Comparison of ENCODE assay signal across 1 cellular context in the genomic region with DNA sequence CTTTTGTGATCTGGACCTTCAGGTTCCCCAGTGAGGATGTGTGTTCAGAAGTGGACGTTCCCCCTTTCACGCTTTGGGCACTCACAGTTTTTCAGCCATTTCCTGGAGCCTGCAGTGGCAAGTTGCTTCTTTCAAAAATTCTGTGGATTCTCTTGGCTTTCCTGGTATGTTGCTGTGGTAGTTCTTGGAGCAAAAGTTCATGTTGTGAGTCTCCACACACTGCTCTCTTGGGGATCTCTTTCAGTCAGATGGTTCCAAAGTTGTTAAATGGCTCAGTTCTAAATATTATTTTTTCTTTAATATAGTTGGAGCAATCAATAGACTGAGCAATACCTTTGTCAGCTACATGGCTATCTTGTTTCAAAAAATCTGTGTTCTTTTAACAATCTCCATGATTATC.
TF ChIP-seq lines count a peak whose summit lies in the region.

No MANE protein-coding gene starts in this region.

TF ChIP-seq in GM23338, 12 proteins besides CTCF, POLR2A, EP300 and RAD21 (continued from another document):
- TF ChIP-seq, protein P1, sequence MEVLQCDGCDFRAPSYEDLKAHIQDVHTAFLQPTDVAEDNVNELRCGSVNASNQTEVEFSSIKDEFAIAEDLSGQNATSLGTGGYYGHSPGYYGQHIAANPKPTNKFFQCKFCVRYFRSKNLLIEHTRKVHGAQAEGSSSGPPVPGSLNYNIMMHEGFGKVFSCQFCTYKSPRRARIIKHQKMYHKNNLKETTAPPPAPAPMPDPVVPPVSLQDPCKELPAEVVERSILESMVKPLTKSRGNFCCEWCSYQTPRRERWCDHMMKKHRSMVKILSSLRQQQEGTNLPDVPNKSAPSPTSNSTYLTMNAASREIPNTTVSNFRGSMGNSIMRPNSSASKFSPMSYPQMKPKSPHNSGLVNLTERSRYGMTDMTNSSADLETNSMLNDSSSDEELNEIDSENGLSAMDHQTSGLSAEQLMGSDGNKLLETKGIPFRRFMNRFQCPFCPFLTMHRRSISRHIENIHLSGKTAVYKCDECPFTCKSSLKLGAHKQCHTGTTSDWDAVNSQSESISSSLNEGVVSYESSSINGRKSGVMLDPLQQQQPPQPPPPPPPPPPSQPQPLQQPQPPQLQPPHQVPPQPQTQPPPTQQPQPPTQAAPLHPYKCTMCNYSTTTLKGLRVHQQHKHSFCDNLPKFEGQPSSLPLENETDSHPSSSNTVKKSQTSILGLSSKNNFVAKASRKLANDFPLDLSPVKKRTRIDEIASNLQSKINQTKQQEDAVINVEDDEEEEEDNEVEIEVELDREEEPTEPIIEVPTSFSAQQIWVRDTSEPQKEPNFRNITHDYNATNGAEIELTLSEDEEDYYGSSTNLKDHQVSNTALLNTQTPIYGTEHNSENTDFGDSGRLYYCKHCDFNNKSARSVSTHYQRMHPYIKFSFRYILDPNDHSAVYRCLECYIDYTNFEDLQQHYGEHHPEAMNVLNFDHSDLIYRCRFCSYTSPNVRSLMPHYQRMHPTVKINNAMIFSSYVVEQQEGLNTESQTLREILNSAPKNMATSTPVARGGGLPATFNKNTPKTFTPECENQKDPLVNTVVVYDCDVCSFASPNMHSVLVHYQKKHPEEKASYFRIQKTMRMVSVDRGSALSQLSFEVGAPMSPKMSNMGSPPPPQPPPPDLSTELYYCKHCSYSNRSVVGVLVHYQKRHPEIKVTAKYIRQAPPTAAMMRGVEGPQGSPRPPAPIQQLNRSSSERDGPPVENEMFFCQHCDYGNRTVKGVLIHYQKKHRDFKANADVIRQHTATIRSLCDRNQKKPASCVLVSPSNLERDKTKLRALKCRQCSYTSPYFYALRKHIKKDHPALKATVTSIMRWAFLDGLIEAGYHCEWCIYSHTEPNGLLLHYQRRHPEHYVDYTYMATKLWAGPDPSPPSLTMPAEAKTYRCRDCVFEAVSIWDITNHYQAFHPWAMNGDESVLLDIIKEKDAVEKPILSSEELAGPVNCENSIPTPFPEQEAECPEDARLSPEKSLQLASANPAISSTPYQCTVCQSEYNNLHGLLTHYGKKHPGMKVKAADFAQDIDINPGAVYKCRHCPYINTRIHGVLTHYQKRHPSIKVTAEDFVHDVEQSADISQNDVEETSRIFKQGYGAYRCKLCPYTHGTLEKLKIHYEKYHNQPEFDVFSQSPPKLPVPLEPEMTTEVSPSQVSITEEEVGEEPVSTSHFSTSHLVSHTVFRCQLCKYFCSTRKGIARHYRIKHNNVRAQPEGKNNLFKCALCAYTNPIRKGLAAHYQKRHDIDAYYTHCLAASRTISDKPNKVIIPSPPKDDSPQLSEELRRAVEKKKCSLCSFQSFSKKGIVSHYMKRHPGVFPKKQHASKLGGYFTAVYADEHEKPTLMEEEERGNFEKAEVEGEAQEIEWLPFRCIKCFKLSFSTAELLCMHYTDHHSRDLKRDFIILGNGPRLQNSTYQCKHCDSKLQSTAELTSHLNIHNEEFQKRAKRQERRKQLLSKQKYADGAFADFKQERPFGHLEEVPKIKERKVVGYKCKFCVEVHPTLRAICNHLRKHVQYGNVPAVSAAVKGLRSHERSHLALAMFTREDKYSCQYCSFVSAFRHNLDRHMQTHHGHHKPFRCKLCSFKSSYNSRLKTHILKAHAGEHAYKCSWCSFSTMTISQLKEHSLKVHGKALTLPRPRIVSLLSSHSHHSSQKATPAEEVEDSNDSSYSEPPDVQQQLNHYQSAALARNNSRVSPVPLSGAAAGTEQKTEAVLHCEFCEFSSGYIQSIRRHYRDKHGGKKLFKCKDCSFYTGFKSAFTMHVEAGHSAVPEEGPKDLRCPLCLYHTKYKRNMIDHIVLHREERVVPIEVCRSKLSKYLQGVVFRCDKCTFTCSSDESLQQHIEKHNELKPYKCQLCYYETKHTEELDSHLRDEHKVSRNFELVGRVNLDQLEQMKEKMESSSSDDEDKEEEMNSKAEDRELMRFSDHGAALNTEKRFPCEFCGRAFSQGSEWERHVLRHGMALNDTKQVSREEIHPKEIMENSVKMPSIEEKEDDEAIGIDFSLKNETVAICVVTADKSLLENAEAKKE (CRISPR knock-in tag; IDR thresholded peaks at IDR 0.05), result no peak
